Comparison of ENCODE assay signal across 1 cellular context in genomic region chr19:3132971-3133792, GRCh38.
A peak's percentile ranks its signal among the peaks of the same experiment; 100 is the strongest.
TF ChIP-seq lines count a peak whose summit lies in the region.

No MANE protein-coding gene starts in this region.

TF ChIP-seq in GM12878, 131 proteins besides CTCF, POLR2A, EP300 and RAD21 (continued from another document):
- TF ChIP-seq ZNF687 (IDR thresholded peaks at IDR 0.05) (peak; percentile 45; the same call in 1 of the 2 replicates), POU2F2 (IDR thresholded peaks at IDR 0.05; ENCODE audit: borderline replicate concordance, low read depth, low read length) (peak; percentile 14; the same call in 1 of the 3 replicates), MEF2B (IDR thresholded peaks at IDR 0.05; ENCODE audit: partially characterized antibody, poor library complexity, severe bottlenecking) (peak; percentile 65), GATAD2B (conservative IDR thresholded peaks at IDR 0.05; ENCODE audit: low read depth) (peak; percentile 74), IKZF1 (conservative IDR thresholded peaks at IDR 0.05) (peak; percentile 90), BCL3 (IDR thresholded peaks at IDR 0.05; ENCODE audit: borderline replicate concordance, insufficient read depth, low read depth, low read length, poor library complexity, severe bottlenecking) (peak; percentile 72), BACH1 (IDR thresholded peaks at IDR 0.05; ENCODE audit: borderline replicate concordance) (peak; percentile 67; the same call in 1 of the 2 replicates), TARDBP (IDR thresholded peaks at IDR 0.05; ENCODE audit: borderline replicate concordance) (no peak), HDGF (IDR thresholded peaks at IDR 0.05) (no peak), PKNOX1 (IDR thresholded peaks at IDR 0.05) (peak; percentile 80), NBN (IDR thresholded peaks at IDR 0.05) (peak; percentile 94), MXI1 (IDR thresholded peaks at IDR 0.05; ENCODE audit: low read depth, low read length) (peak; percentile 28; the same call in 1 of the 2 replicates), ATF7 (IDR thresholded peaks at IDR 0.05; ENCODE audit: low read depth) (peak; percentile 85), BHLHE40 (IDR thresholded peaks at IDR 0.05; ENCODE audit: borderline replicate concordance in 1 of 2, low read depth in 2 of 2, low read length in 1 of 2) (peak; percentile 86 to 94), RELA (IDR thresholded peaks at IDR 0.05; ENCODE audit: borderline replicate concordance, partially characterized antibody) (peak; percentile 7), ZNF592 (IDR thresholded peaks at IDR 0.05) (no peak), HSF1 (IDR thresholded peaks at IDR 0.05; ENCODE audit: low read depth, low read length) (peak; percentile 99), ETV6 (conservative IDR thresholded peaks at IDR 0.05 in 1 of 2, IDR thresholded peaks at IDR 0.05 in 1 of 2; ENCODE audit: borderline replicate concordance in 1 of 2, low read depth in 1 of 2) (peak in 1 of 2 experiments; percentile 68; a peak in 2 of 4 replicates), CHD2 (IDR thresholded peaks at IDR 0.05; ENCODE audit: borderline replicate concordance, low read depth, low read length) (peak; percentile 57; the same call in 1 of the 2 replicates), SRF (IDR thresholded peaks at IDR 0.05; ENCODE audit: low read depth in 2 of 2, low read length in 2 of 2) (peak in 1 of 2 experiments; percentile 35; a peak in 1 of 4 replicates), NR2C2 (IDR thresholded peaks at IDR 0.05; ENCODE audit: borderline replicate concordance, control insufficient read depth, insufficient read length, low read depth) (no peak), IKZF2 (IDR thresholded peaks at IDR 0.05) (peak; percentile 87 to 94), MTA2 (IDR thresholded peaks at IDR 0.05; ENCODE audit: low read depth) (peak; percentile 85), CEBPZ (IDR thresholded peaks at IDR 0.05; ENCODE audit: low read depth, low read length) (no peak), CBFB (IDR thresholded peaks at IDR 0.05; ENCODE audit: low read depth) (peak; percentile 79; the same call in 1 of the 2 replicates), SP1 (IDR thresholded peaks at IDR 0.05; ENCODE audit: low read depth, low read length) (peak; percentile 80), YY1 (IDR thresholded peaks at IDR 0.05; ENCODE audit: low read depth, low read length) (no peak), PAX5 (IDR thresholded peaks at IDR 0.05; ENCODE audit: borderline replicate concordance, low read depth, low read length) (peak; percentile 51; the same call in 1 of the 2 replicates), IRF4 (IDR thresholded peaks at IDR 0.05; ENCODE audit: low read depth, low read length) (peak; percentile 67; the same call in 1 of the 2 replicates), JUNB (IDR thresholded peaks at IDR 0.05) (peak; percentile 69), TCF3 (IDR thresholded peaks at IDR 0.05; ENCODE audit: borderline replicate concordance, insufficient read depth, low read depth, low read length) (peak; percentile 96)
TF ChIP-seq in GM12878: peak in this region for 48.
